Comparison of ENCODE assay signal across 1 cellular context in genomic region chr2:74385396-74385795, GRCh38.
TF ChIP-seq lines count a peak whose summit lies in the region.

No MANE protein-coding gene starts in this region.

TF ChIP-seq in GM23338, 12 proteins besides CTCF, POLR2A, EP300 and RAD21 (continued from another document):
- no peak for TF ChIP-seq ZNF462 (CRISPR knock-in tag; IDR thresholded peaks at IDR 0.05)
- no peak for TF ChIP-seq JUNB (IDR thresholded peaks at IDR 0.05; ENCODE audit: unreplicated experiment)
- no peak for TF ChIP-seq POLR2AphosphoS5 (IDR thresholded peaks at IDR 0.05; ENCODE audit: low read depth)
